Comparison of ENCODE assay signal across 35 cellular contexts in the genomic region with DNA sequence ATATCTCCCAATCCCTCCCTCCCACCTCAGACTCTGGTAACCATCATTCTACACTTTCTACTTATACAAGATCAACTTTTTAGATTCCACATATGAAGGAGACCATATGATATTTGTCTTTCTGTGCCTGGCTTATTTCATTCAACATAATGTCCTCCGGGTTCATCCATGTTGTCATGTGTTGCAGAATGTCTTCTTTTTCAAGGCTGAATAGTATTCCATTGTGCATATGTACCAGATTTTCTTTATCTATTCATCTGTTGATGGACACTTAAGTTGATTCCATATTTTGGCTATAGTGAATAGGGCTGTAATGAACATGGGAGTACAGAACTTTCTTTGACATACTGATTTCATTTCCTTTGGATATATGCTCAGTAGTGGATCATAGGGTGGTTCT.
"Had no signal": no experiment of that assay in that cellular context is flagged by ENCODE, and none has a peak within 500 bp of the region (broad histone marks: within the 10 kb centered on the region; RNA-seq: fewer than 3 reads in every experiment).

No MANE protein-coding gene starts in this region.

- DNase-seq: Karpas-422, Kasumi-1, MG63, MM.1S, MV-4-11, NCI-H1048, NCI-H1092, NCI-H1092 treated with DMSO at 0.1 percent for 48 hours, NCI-H1105, NCI-H1105 treated with DMSO at 0.1 percent for 48 hours, NCI-H1417, NCI-H1417 treated with DMSO at 0.1 percent for 48 hours, NCI-H1436, NCI-H1436 treated with DMSO at 0.1 percent for 48 hours, NCI-H146, NCI-H1694, NCI-H1694 treated with DMSO at 0.1 percent for 48 hours, NCI-H187, NCI-H187 treated with DMSO at 0.1 percent for 48 hours, NCI-H1930, NCI-H2029, NCI-H2029 treated with DMSO at 0.1 percent for 48 hours, NCI-H2081, NCI-H2081 treated with DMSO at 0.1 percent for 48 hours, NCI-H2107, NCI-H2171, NCI-H2171 treated with DMSO at 0.1 percent for 48 hours, NCI-H2227 treated with DMSO at 0.1 percent for 48 hours, NCI-H226, NCI-H345, NCI-H446, NCI-H446 treated with DMSO at 0.1 percent for 48 hours, NCI-H510A, NCI-H510A treated with DMSO at 0.1 percent for 48 hours, NCI-H524 had no signal

- H3K36me3 ChIP-seq: MG63 had no signal

- H3K4me3 ChIP-seq: MG63 had no signal
